ENCODE assay signal across 27 cellular contexts in the genomic region with DNA sequence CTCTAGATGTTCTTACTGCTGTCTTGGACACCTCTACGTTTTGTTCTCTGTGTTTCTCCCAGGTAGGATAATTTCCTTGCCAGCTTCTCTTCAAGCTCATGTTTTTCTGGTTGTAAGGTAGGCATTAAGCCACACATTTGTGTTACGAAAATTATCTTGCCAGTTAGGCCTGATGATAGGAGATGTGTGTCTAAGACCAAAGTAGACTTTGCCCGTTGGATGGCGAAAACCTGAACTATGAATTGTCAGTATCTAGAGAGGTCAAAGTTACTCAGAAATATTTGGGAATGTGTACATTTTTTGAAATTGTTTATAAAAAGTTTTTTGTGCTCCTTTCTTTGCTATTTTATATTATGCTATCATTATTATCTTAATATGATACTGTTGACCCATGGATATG.
"Had no signal": no experiment of that assay in that cellular context is flagged by ENCODE, and none has a peak within 500 bp of the region (broad histone marks: within the 10 kb centered on the region; RNA-seq: fewer than 3 reads in every experiment).

No MANE protein-coding gene starts in this region.

- H3K9me3 Mint-ChIP-seq: naive thymus-derived CD8-positive, alpha-beta T cell; nephron; neural crest cell; stimulated activated naive B cell treated with anti-CD40 and anti-IgM and Interleukin-4, amounts not matched to agents 10 μg/mL and 1 μg/mL and 100 μg/mL, for 72 hours had no signal

- H3K36me3 ChIP-seq: lower lobe of right lung, pancreas, prostate gland, sigmoid colon, stomach, thyroid gland, transverse colon, upper lobe of left lung, vagina had no signal

- H3K27ac ChIP-seq: hepatocyte, lower lobe of right lung, pancreas, prostate gland, sigmoid colon, stomach, testis, thyroid gland, transverse colon, upper lobe of left lung, vagina had no signal

- H3K4me3 Mint-ChIP-seq: naive thymus-derived CD8-positive, alpha-beta T cell; nephron; neural crest cell; stimulated activated naive B cell treated with anti-CD40 and anti-IgM and Interleukin-4, amounts not matched to agents 10 μg/mL and 1 μg/mL and 100 μg/mL, for 72 hours had no signal

- H3K4me1 ChIP-seq: lower lobe of right lung, prostate gland, stomach, testis, thyroid gland, transverse colon, upper lobe of left lung, vagina had no signal

- DNase-seq: islet precursor cell; left ventricle myocardium superior; lower lobe of right lung; mammary epithelial cell; mesenchymal stem cell; naive thymus-derived CD8-positive, alpha-beta T cell; nucleus accumbens; pancreas; posterior cingulate gyrus; retina; right cardiac atrium; sigmoid colon; stimulated activated CD4-positive, alpha-beta T cell treated with anti-CD3 and anti-CD28 coated beads, Interleukin-1b, Interleukin-23, amount 100 ng/mL, for 48 hours; stimulated activated CD4-positive, alpha-beta T cell treated with anti-CD3 and anti-CD28 coated beads, Interleukin-2, amount 100 ng/mL, for 48 hours; stimulated activated naive B cell treated with anti-CD40 and anti-IgM and Interleukin-4, amounts not matched to agents 10 μg/mL and 1 μg/mL and 100 μg/mL, for 72 hours; stimulated activated naive CD8-positive, alpha-beta T cell treated with anti-CD3 and anti-CD28 coated beads, Interleukin-15, Interleukin-2, amounts not matched to agents 100 U/mL and 50 U/mL, for 24 hours; stomach; testis; thyroid gland; transverse colon; upper lobe of left lung had no signal

- H3K4me3 ChIP-seq: hepatocyte, lower lobe of right lung, pancreas, prostate gland, sigmoid colon, smooth muscle cell, stomach, testis, thyroid gland, transverse colon, upper lobe of left lung, vagina had no signal

- H3K27me3 ChIP-seq: hepatocyte, pancreas, sigmoid colon, stomach, testis, thyroid gland, transverse colon, upper lobe of left lung, vagina had no signal

- H3K4me1 Mint-ChIP-seq: naive thymus-derived CD8-positive, alpha-beta T cell; nephron; neural crest cell; stimulated activated naive B cell treated with anti-CD40 and anti-IgM and Interleukin-4, amounts not matched to agents 10 μg/mL and 1 μg/mL and 100 μg/mL, for 72 hours had no signal

- ATAC-seq: left ventricle myocardium superior; lower lobe of right lung; naive thymus-derived CD8-positive, alpha-beta T cell; right cardiac atrium; stimulated activated naive B cell treated with anti-CD40 and anti-IgM and Interleukin-4, amounts not matched to agents 10 μg/mL and 1 μg/mL and 100 μg/mL, for 72 hours; stimulated activated naive CD8-positive, alpha-beta T cell treated with anti-CD3 and anti-CD28 coated beads, Interleukin-15, Interleukin-2, amounts not matched to agents 100 U/mL and 50 U/mL, for 24 hours had no signal

- H3K27ac Mint-ChIP-seq: naive thymus-derived CD8-positive, alpha-beta T cell; nephron; stimulated activated naive B cell treated with anti-CD40 and anti-IgM and Interleukin-4, amounts not matched to agents 10 μg/mL and 1 μg/mL and 100 μg/mL, for 72 hours had no signal

- H3K36me3 Mint-ChIP-seq: stimulated activated naive B cell treated with anti-CD40 and anti-IgM and Interleukin-4, amounts not matched to agents 10 μg/mL and 1 μg/mL and 100 μg/mL, for 72 hours had no signal

- H3K9me3 ChIP-seq: lower lobe of right lung, pancreas, prostate gland, sigmoid colon, stomach, testis, thyroid gland, transverse colon, upper lobe of left lung, vagina had no signal
